ENCODE assay signal across 1 cellular context in the genomic region with DNA sequence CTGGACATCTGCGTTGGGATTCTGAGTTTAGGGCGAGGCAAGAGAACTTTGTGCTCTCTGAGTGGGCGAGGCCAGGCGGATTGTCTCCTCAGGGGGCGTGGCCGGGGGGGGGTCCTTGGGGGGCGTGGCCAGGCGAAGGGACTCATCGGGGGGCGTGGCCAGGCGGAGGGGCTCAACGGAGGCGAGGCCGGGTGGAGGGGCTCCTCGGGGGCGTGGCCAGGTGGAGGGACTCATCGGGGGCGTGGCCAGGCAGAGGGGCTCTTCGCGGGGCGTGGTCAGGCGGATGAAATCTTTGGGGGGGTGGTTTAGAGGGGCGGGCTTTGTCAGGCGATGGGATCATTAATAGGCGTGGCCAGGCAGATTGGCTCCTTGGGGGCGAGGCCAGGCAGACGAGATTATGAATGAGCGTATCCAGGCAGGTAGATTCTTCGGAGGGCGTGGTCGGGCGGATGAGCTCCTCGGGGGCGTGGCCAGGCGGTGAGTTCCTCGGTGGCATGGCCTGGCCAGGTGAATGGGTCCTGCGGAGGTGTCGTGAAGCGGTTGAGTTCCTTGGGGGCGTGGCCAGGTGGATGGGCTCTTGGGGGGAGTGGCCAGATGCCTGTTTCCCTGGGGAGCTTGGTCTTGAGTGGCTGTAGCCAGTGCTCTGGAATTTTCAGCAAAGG.
A peak's percentile ranks its signal among the peaks of the same experiment; 100 is the strongest.
TF ChIP-seq lines count a peak whose summit lies in the region.

No MANE protein-coding gene starts in this region.

TF ChIP-seq in H1, 55 proteins besides CTCF, POLR2A, EP300 and RAD21:
- TF ChIP-seq SP1 (IDR thresholded peaks at IDR 0.05; ENCODE audit: low read depth, low read length) (peak; percentile 84), RFX5 (IDR thresholded peaks at IDR 0.05; ENCODE audit: borderline replicate concordance, low read depth, low read length) (no peak), CREB1 (IDR thresholded peaks at IDR 0.05) (peak; percentile 56; the same call in 1 of the 2 replicates), SP4 (IDR thresholded peaks at IDR 0.05; ENCODE audit: low read length) (peak; percentile 73; the same call in 1 of the 2 replicates), HDAC2 (IDR thresholded peaks at IDR 0.05; ENCODE audit: borderline replicate concordance in 1 of 2, low read depth in 2 of 2, low read length in 2 of 2) (no peak), TCF12 (IDR thresholded peaks at IDR 0.05; ENCODE audit: low read depth, low read length) (0 out of 2 replicates have a peak, but pooled peaks have one; percentile 9), CHD2 (IDR thresholded peaks at IDR 0.05; ENCODE audit: low read length) (peak; percentile 44; the same call in 1 of the 2 replicates), BACH1 (IDR thresholded peaks at IDR 0.05; ENCODE audit: low read length) (peak; percentile 66; the same call in 1 of the 2 replicates), POU5F1 (IDR thresholded peaks at IDR 0.05; ENCODE audit: low read depth, low read length) (no peak)
- TF ChIP-seq, protein P1, sequence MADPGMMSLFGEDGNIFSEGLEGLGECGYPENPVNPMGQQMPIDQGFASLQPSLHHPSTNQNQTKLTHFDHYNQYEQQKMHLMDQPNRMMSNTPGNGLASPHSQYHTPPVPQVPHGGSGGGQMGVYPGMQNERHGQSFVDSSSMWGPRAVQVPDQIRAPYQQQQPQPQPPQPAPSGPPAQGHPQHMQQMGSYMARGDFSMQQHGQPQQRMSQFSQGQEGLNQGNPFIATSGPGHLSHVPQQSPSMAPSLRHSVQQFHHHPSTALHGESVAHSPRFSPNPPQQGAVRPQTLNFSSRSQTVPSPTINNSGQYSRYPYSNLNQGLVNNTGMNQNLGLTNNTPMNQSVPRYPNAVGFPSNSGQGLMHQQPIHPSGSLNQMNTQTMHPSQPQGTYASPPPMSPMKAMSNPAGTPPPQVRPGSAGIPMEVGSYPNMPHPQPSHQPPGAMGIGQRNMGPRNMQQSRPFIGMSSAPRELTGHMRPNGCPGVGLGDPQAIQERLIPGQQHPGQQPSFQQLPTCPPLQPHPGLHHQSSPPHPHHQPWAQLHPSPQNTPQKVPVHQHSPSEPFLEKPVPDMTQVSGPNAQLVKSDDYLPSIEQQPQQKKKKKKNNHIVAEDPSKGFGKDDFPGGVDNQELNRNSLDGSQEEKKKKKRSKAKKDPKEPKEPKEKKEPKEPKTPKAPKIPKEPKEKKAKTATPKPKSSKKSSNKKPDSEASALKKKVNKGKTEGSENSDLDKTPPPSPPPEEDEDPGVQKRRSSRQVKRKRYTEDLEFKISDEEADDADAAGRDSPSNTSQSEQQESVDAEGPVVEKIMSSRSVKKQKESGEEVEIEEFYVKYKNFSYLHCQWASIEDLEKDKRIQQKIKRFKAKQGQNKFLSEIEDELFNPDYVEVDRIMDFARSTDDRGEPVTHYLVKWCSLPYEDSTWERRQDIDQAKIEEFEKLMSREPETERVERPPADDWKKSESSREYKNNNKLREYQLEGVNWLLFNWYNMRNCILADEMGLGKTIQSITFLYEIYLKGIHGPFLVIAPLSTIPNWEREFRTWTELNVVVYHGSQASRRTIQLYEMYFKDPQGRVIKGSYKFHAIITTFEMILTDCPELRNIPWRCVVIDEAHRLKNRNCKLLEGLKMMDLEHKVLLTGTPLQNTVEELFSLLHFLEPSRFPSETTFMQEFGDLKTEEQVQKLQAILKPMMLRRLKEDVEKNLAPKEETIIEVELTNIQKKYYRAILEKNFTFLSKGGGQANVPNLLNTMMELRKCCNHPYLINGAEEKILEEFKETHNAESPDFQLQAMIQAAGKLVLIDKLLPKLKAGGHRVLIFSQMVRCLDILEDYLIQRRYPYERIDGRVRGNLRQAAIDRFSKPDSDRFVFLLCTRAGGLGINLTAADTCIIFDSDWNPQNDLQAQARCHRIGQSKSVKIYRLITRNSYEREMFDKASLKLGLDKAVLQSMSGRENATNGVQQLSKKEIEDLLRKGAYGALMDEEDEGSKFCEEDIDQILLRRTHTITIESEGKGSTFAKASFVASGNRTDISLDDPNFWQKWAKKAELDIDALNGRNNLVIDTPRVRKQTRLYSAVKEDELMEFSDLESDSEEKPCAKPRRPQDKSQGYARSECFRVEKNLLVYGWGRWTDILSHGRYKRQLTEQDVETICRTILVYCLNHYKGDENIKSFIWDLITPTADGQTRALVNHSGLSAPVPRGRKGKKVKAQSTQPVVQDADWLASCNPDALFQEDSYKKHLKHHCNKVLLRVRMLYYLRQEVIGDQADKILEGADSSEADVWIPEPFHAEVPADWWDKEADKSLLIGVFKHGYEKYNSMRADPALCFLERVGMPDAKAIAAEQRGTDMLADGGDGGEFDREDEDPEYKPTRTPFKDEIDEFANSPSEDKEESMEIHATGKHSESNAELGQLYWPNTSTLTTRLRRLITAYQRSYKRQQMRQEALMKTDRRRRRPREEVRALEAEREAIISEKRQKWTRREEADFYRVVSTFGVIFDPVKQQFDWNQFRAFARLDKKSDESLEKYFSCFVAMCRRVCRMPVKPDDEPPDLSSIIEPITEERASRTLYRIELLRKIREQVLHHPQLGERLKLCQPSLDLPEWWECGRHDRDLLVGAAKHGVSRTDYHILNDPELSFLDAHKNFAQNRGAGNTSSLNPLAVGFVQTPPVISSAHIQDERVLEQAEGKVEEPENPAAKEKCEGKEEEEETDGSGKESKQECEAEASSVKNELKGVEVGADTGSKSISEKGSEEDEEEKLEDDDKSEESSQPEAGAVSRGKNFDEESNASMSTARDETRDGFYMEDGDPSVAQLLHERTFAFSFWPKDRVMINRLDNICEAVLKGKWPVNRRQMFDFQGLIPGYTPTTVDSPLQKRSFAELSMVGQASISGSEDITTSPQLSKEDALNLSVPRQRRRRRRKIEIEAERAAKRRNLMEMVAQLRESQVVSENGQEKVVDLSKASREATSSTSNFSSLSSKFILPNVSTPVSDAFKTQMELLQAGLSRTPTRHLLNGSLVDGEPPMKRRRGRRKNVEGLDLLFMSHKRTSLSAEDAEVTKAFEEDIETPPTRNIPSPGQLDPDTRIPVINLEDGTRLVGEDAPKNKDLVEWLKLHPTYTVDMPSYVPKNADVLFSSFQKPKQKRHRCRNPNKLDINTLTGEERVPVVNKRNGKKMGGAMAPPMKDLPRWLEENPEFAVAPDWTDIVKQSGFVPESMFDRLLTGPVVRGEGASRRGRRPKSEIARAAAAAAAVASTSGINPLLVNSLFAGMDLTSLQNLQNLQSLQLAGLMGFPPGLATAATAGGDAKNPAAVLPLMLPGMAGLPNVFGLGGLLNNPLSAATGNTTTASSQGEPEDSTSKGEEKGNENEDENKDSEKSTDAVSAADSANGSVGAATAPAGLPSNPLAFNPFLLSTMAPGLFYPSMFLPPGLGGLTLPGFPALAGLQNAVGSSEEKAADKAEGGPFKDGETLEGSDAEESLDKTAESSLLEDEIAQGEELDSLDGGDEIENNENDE (IDR thresholded peaks at IDR 0.05; ENCODE audit: insufficient replicate concordance, low read length): no peak
- TF ChIP-seq, protein P2, sequence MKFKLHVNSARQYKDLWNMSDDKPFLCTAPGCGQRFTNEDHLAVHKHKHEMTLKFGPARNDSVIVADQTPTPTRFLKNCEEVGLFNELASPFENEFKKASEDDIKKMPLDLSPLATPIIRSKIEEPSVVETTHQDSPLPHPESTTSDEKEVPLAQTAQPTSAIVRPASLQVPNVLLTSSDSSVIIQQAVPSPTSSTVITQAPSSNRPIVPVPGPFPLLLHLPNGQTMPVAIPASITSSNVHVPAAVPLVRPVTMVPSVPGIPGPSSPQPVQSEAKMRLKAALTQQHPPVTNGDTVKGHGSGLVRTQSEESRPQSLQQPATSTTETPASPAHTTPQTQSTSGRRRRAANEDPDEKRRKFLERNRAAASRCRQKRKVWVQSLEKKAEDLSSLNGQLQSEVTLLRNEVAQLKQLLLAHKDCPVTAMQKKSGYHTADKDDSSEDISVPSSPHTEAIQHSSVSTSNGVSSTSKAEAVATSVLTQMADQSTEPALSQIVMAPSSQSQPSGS (IDR thresholded peaks at IDR 0.05; ENCODE audit: low read length): no peak
- TF ChIP-seq, protein P3, sequence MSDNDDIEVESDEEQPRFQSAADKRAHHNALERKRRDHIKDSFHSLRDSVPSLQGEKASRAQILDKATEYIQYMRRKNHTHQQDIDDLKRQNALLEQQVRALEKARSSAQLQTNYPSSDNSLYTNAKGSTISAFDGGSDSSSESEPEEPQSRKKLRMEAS (IDR thresholded peaks at IDR 0.05): peak; percentile 72
